1 cellular context compared by ENCODE assay signal in the genomic region with DNA sequence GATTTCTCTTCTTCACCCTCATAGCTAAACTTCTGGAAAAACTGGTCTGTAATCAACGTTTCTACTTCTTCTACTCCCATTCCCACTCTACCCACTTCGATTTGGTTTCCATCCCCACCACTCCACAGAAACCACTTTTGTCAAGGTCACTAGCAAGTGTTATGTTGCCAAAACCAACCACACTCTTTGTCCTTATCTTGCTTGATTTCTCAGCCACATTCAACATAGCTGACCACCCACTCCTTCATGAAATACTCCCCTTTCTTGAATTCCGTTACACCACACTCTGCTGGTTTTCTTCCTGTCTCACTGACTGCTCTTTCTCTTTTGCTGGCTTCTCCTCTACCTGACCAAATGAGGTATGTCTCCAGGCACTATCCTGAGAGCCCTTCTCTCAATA.
TF ChIP-seq lines count a peak whose summit lies in the region.

No MANE protein-coding gene starts in this region.

TF ChIP-seq in HEK293, 187 proteins besides CTCF, POLR2A, EP300 and RAD21 (continued from another document):
- TF ChIP-seq AEBP2 (tag by site-specific recombination; IDR thresholded peaks at IDR 0.05; ENCODE audit: borderline replicate concordance) (no peak), EGR2 (tag by site-specific recombination; IDR thresholded peaks at IDR 0.05; ENCODE audit: low read depth) (peak; percentile 56)
